Comparison of ENCODE assay signal across 21 cellular contexts in genomic region chr10:61759751-61760150, GRCh38.
"Had no signal": no experiment of that assay in that cellular context is flagged by ENCODE, and none has a peak within 500 bp of the region (broad histone marks: within the 10 kb centered on the region; RNA-seq: fewer than 3 reads in every experiment).

No MANE protein-coding gene starts in this region.

- H3K36me3 Mint-ChIP-seq: natural killer cell; stimulated activated memory B cell treated with anti-CD40 and anti-IgM and Interleukin-4, amounts not matched to agents 10 μg/mL and 1 μg/mL and 100 μg/mL, for 72 hours had no signal

- H3K27me3 ChIP-seq: esophagus muscularis mucosa, gastrocnemius medialis, heart right ventricle, spleen, transverse colon had no signal

- H3K9me3 Mint-ChIP-seq: natural killer cell; stimulated activated memory B cell treated with anti-CD40 and anti-IgM and Interleukin-4, amounts not matched to agents 10 μg/mL and 1 μg/mL and 100 μg/mL, for 72 hours; stimulated activated naive CD8-positive, alpha-beta T cell treated with anti-CD3 and anti-CD28 coated beads, Interleukin-15, Interleukin-2, amounts not matched to agents 100 ng/mL and 50 ng/mL, for 24 hours had no signal

- H3K27me3 Mint-ChIP-seq: stimulated activated memory B cell treated with anti-CD40 and anti-IgM and Interleukin-4, amounts not matched to agents 10 μg/mL and 1 μg/mL and 100 μg/mL, for 72 hours; stimulated activated naive CD8-positive, alpha-beta T cell treated with anti-CD3 and anti-CD28 coated beads, Interleukin-15, Interleukin-2, amounts not matched to agents 100 ng/mL and 50 ng/mL, for 24 hours had no signal

- DNase-seq: effector memory CD4-positive, alpha-beta T cell; gastrocnemius medialis; heart right ventricle; hypothalamus; kidney glomerular epithelial cell; mammary epithelial cell; mucosa of descending colon; natural killer cell; posterior cingulate gyrus; spleen; stimulated activated CD4-positive, alpha-beta T cell treated with anti-CD3 and anti-CD28 coated beads, Interleukin-15, amount 100 ng/mL, for 24 hours; stimulated activated CD4-positive, alpha-beta T cell treated with anti-CD3 and anti-CD28 coated beads, Interleukin-1b, Interleukin-23, amount 100 ng/mL, for 48 hours; stimulated activated CD4-positive, alpha-beta T cell treated with anti-CD3 and anti-CD28 coated beads, Interleukin-4, amount 100 ng/mL, for 24 hours; transverse colon had no signal

- H3K4me1 ChIP-seq: heart right ventricle had no signal

- H3K36me3 ChIP-seq: esophagus muscularis mucosa, gastrocnemius medialis, heart right ventricle, spleen, thoracic aorta, transverse colon had no signal

- H3K27ac Mint-ChIP-seq: natural killer cell; stimulated activated memory B cell treated with anti-CD40 and anti-IgM and Interleukin-4, amounts not matched to agents 10 μg/mL and 1 μg/mL and 100 μg/mL, for 72 hours had no signal

- H3K4me3 Mint-ChIP-seq: natural killer cell; neural crest cell; stimulated activated memory B cell treated with anti-CD40 and anti-IgM and Interleukin-4, amounts not matched to agents 10 μg/mL and 1 μg/mL and 100 μg/mL, for 72 hours; stimulated activated naive CD8-positive, alpha-beta T cell treated with anti-CD3 and anti-CD28 coated beads, Interleukin-15, Interleukin-2, amounts not matched to agents 100 ng/mL and 50 ng/mL, for 24 hours had no signal

- H3K9me3 ChIP-seq: esophagus muscularis mucosa, gastrocnemius medialis, heart right ventricle, mucosa of descending colon, spleen, thoracic aorta, transverse colon had no signal

- H3K4me3 ChIP-seq: esophagus muscularis mucosa, gastrocnemius medialis, heart right ventricle, mucosa of descending colon, spleen, thoracic aorta, transverse colon had no signal

- H3K27ac ChIP-seq: epithelial cell of prostate, esophagus muscularis mucosa, gastrocnemius medialis, heart right ventricle, spleen, thoracic aorta had no signal

- ATAC-seq: gastrocnemius medialis; heart right ventricle; mucosa of descending colon; natural killer cell; sciatic nerve; stimulated activated memory B cell treated with anti-CD40 and anti-IgM and Interleukin-4, amounts not matched to agents 10 μg/mL and 1 μg/mL and 100 μg/mL, for 72 hours had no signal

- H3K4me1 Mint-ChIP-seq: natural killer cell; stimulated activated memory B cell treated with anti-CD40 and anti-IgM and Interleukin-4, amounts not matched to agents 10 μg/mL and 1 μg/mL and 100 μg/mL, for 72 hours had no signal
